In genomic region chr20:54407446-54407845, GRCh38 we compare ENCODE assay signal across 16 cellular contexts.
DNase-seq lines count a peak whose midpoint lies in the region; ATAC-seq and TF ChIP-seq lines count a peak whose summit lies in the region.
"Had no signal": no experiment of that assay in that cellular context is flagged by ENCODE, and none has a peak within 500 bp of the region (broad histone marks: within the 10 kb centered on the region; RNA-seq: fewer than 3 reads in every experiment).

No MANE protein-coding gene starts in this region.

- no peaks in the 10 kb centered on the region for H3K36me3 ChIP-seq in kidney epithelial cell (ENCODE audit: control insufficient read depth, insufficient read depth, low read length)

- H3K27me3 Mint-ChIP-seq in activated T-helper 1 cell treated with anti-CD3 and anti-CD28 coated beads, Interleukin-12 subunit alpha, Interleukin-12 subunit beta, Interleukin-2, Interleukin-4 antibody, amounts not matched to agents 30 ng/mL and 10 ng/mL and 1 ng/mL, durations not matched to agents 14 hours and 24 hours and 36 hours (ENCODE audit: insufficient read depth), result peaks cover 3% of the 10 kb centered on the region
- H3K27me3 Mint-ChIP-seq in activated CD4-positive, alpha-beta memory T cell treated with anti-CD3 and anti-CD28 coated beads, Interleukin-2, amount 10 ng/mL, durations not matched to agents 7 days and 5 days, result no peaks in the 10 kb centered on the region

- no peak overlapping the region for H3K4me3 Mint-ChIP-seq in activated T-helper 1 cell treated with anti-CD3 and anti-CD28 coated beads, Interleukin-12 subunit alpha, Interleukin-12 subunit beta, Interleukin-2, Interleukin-4 antibody, amounts not matched to agents 30 ng/mL and 10 ng/mL and 1 ng/mL, durations not matched to agents 14 hours and 24 hours and 36 hours
- H3K4me3 Mint-ChIP-seq in activated CD4-positive, alpha-beta memory T cell treated with anti-CD3 and anti-CD28 coated beads, Interleukin-2, amount 10 ng/mL, durations not matched to agents 7 days and 5 days, result no peak overlapping the region
- H3K4me3 Mint-ChIP-seq: CD4-positive, alpha-beta memory T cell had no signal

- no peak overlapping the region for H3K4me3 ChIP-seq in kidney epithelial cell (ENCODE audit: low read depth, low read length)
- H3K4me3 ChIP-seq: GM23248 had no signal

- H3K27me3 ChIP-seq in kidney epithelial cell (ENCODE audit: control insufficient read depth, insufficient read depth, low read length), result no peaks in the 10 kb centered on the region

- no peaks in the 10 kb centered on the region for H3K4me1 Mint-ChIP-seq in activated T-helper 1 cell treated with anti-CD3 and anti-CD28 coated beads, Interleukin-12 subunit alpha, Interleukin-12 subunit beta, Interleukin-2, Interleukin-4 antibody, amounts not matched to agents 30 ng/mL and 10 ng/mL and 1 ng/mL, durations not matched to agents 14 hours and 24 hours and 36 hours (ENCODE audit: low read depth)
- H3K4me1 Mint-ChIP-seq in activated CD4-positive, alpha-beta memory T cell treated with anti-CD3 and anti-CD28 coated beads, Interleukin-2, amount 10 ng/mL, durations not matched to agents 7 days and 5 days, result no peaks in the 10 kb centered on the region
- H3K4me1 Mint-ChIP-seq: CD4-positive, alpha-beta memory T cell had no signal

- no peak for TF ChIP-seq CTCF in kidney epithelial cell (IDR thresholded peaks at IDR 0.05; ENCODE audit: insufficient read depth, low read length, poor library complexity, severe bottlenecking)

- POLR2A ChIA-PET in activated CD4-positive, alpha-beta memory T cell treated with anti-CD3 and anti-CD28 coated beads, Interleukin-2, amount 10 ng/mL, durations not matched to agents 7 days and 5 days (lab: Charles Lee), result no interaction called here

- H3K9me3 Mint-ChIP-seq in activated T-helper 1 cell treated with anti-CD3 and anti-CD28 coated beads, Interleukin-12 subunit alpha, Interleukin-12 subunit beta, Interleukin-2, Interleukin-4 antibody, amounts not matched to agents 30 ng/mL and 10 ng/mL and 1 ng/mL, durations not matched to agents 14 hours and 24 hours and 36 hours, result no peaks in the 10 kb centered on the region
- H3K9me3 Mint-ChIP-seq in activated CD4-positive, alpha-beta memory T cell treated with anti-CD3 and anti-CD28 coated beads, Interleukin-2, amount 10 ng/mL, durations not matched to agents 7 days and 5 days, result no peaks in the 10 kb centered on the region

- CTCF ChIA-PET in activated CD4-positive, alpha-beta memory T cell treated with anti-CD3 and anti-CD28 coated beads, Interleukin-2, amount 10 ng/mL, durations not matched to agents 7 days and 5 days (lab: Charles Lee), result no interaction called here

- H3K36me3 Mint-ChIP-seq in activated T-helper 1 cell treated with anti-CD3 and anti-CD28 coated beads, Interleukin-12 subunit alpha, Interleukin-12 subunit beta, Interleukin-2, Interleukin-4 antibody, amounts not matched to agents 30 ng/mL and 10 ng/mL and 1 ng/mL, durations not matched to agents 14 hours and 24 hours and 36 hours (ENCODE audit: low read depth), result no peaks in the 10 kb centered on the region
- no peaks in the 10 kb centered on the region for H3K36me3 Mint-ChIP-seq in activated CD4-positive, alpha-beta memory T cell treated with anti-CD3 and anti-CD28 coated beads, Interleukin-2, amount 10 ng/mL, durations not matched to agents 7 days and 5 days (ENCODE audit: low read depth)
- H3K36me3 Mint-ChIP-seq: CD4-positive, alpha-beta memory T cell had no signal

- in situ Hi-C loops in Caki2 (cut with HindIII; ENCODE audit: low pct_unique_long_range_greater_than_20kb, low sequenced_read_pairs), result no loop called here

- intact Hi-C loops in activated T-helper 1 cell treated with anti-CD3 and anti-CD28 coated beads, Interleukin-12 subunit alpha, Interleukin-12 subunit beta, Interleukin-2, Interleukin-4 antibody, amounts not matched to agents 30 ng/mL and 10 ng/mL and 1 ng/mL, durations not matched to agents 14 hours and 24 hours and 36 hours (cut with micrococcal nuclease), result no loop called here

- no peak for ATAC-seq in HG02852 (IDR thresholded peaks at IDR 0.05; ENCODE audit: unreplicated experiment)

- DNase-seq in Caki2 (ENCODE audit: low read depth), result peak; percentile 71
- peak; percentile 31 for DNase-seq in kidney epithelial cell (ENCODE audit: low read depth)
- DNase-seq in pons (ENCODE audit: low spot score), result peak; percentile 9
- no peak for DNase-seq in NCI-H1092 treated with DMSO at 0.1 percent for 48 hours (lab: John Stamatoyannopoulos, UW)
- no peak for DNase-seq in activated T-helper 1 cell treated with anti-CD3 and anti-CD28 coated beads, Interleukin-12 subunit alpha, Interleukin-12 subunit beta, Interleukin-2, Interleukin-4 antibody, amounts not matched to agents 30 ng/mL and 10 ng/mL and 1 ng/mL, durations not matched to agents 14 hours and 24 hours and 36 hours (ENCODE audit: low spot score)
- DNase-seq in activated CD4-positive, alpha-beta memory T cell treated with anti-CD3 and anti-CD28 coated beads, Interleukin-2, amount 10 ng/mL, durations not matched to agents 7 days and 5 days, result no peak
- DNase-seq: 8988T; C1 segment of cervical spinal cord; CD4-positive, alpha-beta memory T cell; COR-L47; DMS153; DND-41; GM23248; H7; HCEC 1CT had no signal

- no peak overlapping the region for H3K27ac Mint-ChIP-seq in activated T-helper 1 cell treated with anti-CD3 and anti-CD28 coated beads, Interleukin-12 subunit alpha, Interleukin-12 subunit beta, Interleukin-2, Interleukin-4 antibody, amounts not matched to agents 30 ng/mL and 10 ng/mL and 1 ng/mL, durations not matched to agents 14 hours and 24 hours and 36 hours
- no peak overlapping the region for H3K27ac Mint-ChIP-seq in activated CD4-positive, alpha-beta memory T cell treated with anti-CD3 and anti-CD28 coated beads, Interleukin-2, amount 10 ng/mL, durations not matched to agents 7 days and 5 days
- H3K27ac Mint-ChIP-seq: CD4-positive, alpha-beta memory T cell had no signal

Comparison
In these comparisons a context has a peak if more than half of its experiments do, and no peak if none do; other contexts are left out.
1. DNase-seq: peak in Caki2 (single experiment), kidney epithelial cell (single experiment) and pons (single experiment); none in NCI-H1092 treated with DMSO at 0.1 percent for 48 hours (single experiment), activated T-helper 1 cell treated with anti-CD3 and anti-CD28 coated beads, Interleukin-12 subunit alpha, Interleukin-12 subunit beta, Interleukin-2, Interleukin-4 antibody, amounts not matched to agents 30 ng/mL and 10 ng/mL and 1 ng/mL, durations not matched to agents 14 hours and 24 hours and 36 hours (single experiment) and activated CD4-positive, alpha-beta memory T cell treated with anti-CD3 and anti-CD28 coated beads, Interleukin-2, amount 10 ng/mL, durations not matched to agents 7 days and 5 days (single experiment).